ENCODE assay signal across 1 cellular context in the genomic region with DNA sequence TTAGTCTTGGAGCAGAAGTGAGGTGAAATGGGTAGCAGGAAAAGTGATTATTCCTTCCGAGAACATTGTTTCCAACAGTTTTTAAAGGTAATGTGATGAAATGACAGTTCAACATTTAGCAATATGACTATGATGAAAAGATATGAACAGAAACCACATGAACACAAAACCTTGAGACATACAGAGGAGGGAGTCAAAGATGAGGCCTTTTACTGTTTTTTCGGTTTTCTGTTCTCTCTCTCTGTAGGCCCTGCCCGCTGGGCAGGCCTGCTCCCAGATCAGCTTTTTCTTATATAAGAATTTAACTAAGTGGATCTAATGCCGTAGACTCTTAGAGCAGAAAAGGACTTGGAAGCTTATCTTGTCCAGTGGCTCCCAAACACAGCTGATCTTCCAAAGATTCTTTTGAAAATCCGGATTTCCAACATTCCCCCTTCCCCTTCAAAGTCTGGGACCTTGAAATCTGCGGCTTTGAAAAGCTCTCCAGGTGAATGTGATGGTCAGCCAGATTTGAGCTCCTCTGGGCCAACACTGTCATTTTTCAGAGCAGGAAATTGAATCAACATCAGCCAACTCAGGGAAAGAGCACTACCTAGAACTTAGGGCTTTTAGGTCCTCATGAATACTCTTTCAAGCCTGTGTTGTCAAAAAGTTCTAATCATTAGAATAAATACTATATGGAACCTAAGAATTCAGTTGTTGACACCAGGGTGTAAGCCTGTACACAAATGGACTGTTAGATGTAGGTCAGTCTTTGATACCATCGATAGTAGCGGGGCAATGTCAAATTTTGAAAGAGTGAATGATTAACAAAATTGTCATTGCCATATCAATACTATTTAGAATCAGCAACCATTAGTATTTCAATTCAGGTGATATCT.
TF ChIP-seq lines count a peak whose summit lies in the region.

No MANE protein-coding gene starts in this region.

TF ChIP-seq in K562, 482 proteins besides CTCF, POLR2A, EP300 and RAD21 (continued from another document):
- TF ChIP-seq CEBPG (CRISPR knock-in tag; IDR thresholded peaks at IDR 0.05) (peak; percentile 69), CEBPG (tag; conservative IDR thresholded peaks at IDR 0.05 in 1 of 2, IDR thresholded peaks at IDR 0.05 in 1 of 2) (peak; percentile 89 to 90), GTF2A2 (tag; IDR thresholded peaks at IDR 0.05) (no peak), L3MBTL2 (IDR thresholded peaks at IDR 0.05) (peak; percentile 45), MECOM (CRISPR knock-in tag; IDR thresholded peaks at IDR 0.05) (0 out of 2 replicates have a peak, but pooled peaks have one; percentile 0), ZNF197 (CRISPR knock-in tag; IDR thresholded peaks at IDR 0.05; ENCODE audit: low read depth) (no peak), SPI1 (IDR thresholded peaks at IDR 0.05; ENCODE audit: borderline replicate concordance, low read depth, low read length) (no peak), ZNF589 (CRISPR knock-in tag; IDR thresholded peaks at IDR 0.05; ENCODE audit: low read depth) (0 out of 2 replicates have a peak, but pooled peaks have one; percentile 13), CEBPB (tag; IDR thresholded peaks at IDR 0.05) (peak; percentile 69), ZNF165 (CRISPR knock-in tag; IDR thresholded peaks at IDR 0.05; ENCODE audit: borderline replicate concordance) (no peak)
- TF ChIP-seq, protein P1, sequence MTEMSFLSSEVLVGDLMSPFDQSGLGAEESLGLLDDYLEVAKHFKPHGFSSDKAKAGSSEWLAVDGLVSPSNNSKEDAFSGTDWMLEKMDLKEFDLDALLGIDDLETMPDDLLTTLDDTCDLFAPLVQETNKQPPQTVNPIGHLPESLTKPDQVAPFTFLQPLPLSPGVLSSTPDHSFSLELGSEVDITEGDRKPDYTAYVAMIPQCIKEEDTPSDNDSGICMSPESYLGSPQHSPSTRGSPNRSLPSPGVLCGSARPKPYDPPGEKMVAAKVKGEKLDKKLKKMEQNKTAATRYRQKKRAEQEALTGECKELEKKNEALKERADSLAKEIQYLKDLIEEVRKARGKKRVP (CRISPR knock-in tag; IDR thresholded peaks at IDR 0.05) = peak; percentile 49; the same call in 1 of the 2 replicates
- TF ChIP-seq, protein P2, sequence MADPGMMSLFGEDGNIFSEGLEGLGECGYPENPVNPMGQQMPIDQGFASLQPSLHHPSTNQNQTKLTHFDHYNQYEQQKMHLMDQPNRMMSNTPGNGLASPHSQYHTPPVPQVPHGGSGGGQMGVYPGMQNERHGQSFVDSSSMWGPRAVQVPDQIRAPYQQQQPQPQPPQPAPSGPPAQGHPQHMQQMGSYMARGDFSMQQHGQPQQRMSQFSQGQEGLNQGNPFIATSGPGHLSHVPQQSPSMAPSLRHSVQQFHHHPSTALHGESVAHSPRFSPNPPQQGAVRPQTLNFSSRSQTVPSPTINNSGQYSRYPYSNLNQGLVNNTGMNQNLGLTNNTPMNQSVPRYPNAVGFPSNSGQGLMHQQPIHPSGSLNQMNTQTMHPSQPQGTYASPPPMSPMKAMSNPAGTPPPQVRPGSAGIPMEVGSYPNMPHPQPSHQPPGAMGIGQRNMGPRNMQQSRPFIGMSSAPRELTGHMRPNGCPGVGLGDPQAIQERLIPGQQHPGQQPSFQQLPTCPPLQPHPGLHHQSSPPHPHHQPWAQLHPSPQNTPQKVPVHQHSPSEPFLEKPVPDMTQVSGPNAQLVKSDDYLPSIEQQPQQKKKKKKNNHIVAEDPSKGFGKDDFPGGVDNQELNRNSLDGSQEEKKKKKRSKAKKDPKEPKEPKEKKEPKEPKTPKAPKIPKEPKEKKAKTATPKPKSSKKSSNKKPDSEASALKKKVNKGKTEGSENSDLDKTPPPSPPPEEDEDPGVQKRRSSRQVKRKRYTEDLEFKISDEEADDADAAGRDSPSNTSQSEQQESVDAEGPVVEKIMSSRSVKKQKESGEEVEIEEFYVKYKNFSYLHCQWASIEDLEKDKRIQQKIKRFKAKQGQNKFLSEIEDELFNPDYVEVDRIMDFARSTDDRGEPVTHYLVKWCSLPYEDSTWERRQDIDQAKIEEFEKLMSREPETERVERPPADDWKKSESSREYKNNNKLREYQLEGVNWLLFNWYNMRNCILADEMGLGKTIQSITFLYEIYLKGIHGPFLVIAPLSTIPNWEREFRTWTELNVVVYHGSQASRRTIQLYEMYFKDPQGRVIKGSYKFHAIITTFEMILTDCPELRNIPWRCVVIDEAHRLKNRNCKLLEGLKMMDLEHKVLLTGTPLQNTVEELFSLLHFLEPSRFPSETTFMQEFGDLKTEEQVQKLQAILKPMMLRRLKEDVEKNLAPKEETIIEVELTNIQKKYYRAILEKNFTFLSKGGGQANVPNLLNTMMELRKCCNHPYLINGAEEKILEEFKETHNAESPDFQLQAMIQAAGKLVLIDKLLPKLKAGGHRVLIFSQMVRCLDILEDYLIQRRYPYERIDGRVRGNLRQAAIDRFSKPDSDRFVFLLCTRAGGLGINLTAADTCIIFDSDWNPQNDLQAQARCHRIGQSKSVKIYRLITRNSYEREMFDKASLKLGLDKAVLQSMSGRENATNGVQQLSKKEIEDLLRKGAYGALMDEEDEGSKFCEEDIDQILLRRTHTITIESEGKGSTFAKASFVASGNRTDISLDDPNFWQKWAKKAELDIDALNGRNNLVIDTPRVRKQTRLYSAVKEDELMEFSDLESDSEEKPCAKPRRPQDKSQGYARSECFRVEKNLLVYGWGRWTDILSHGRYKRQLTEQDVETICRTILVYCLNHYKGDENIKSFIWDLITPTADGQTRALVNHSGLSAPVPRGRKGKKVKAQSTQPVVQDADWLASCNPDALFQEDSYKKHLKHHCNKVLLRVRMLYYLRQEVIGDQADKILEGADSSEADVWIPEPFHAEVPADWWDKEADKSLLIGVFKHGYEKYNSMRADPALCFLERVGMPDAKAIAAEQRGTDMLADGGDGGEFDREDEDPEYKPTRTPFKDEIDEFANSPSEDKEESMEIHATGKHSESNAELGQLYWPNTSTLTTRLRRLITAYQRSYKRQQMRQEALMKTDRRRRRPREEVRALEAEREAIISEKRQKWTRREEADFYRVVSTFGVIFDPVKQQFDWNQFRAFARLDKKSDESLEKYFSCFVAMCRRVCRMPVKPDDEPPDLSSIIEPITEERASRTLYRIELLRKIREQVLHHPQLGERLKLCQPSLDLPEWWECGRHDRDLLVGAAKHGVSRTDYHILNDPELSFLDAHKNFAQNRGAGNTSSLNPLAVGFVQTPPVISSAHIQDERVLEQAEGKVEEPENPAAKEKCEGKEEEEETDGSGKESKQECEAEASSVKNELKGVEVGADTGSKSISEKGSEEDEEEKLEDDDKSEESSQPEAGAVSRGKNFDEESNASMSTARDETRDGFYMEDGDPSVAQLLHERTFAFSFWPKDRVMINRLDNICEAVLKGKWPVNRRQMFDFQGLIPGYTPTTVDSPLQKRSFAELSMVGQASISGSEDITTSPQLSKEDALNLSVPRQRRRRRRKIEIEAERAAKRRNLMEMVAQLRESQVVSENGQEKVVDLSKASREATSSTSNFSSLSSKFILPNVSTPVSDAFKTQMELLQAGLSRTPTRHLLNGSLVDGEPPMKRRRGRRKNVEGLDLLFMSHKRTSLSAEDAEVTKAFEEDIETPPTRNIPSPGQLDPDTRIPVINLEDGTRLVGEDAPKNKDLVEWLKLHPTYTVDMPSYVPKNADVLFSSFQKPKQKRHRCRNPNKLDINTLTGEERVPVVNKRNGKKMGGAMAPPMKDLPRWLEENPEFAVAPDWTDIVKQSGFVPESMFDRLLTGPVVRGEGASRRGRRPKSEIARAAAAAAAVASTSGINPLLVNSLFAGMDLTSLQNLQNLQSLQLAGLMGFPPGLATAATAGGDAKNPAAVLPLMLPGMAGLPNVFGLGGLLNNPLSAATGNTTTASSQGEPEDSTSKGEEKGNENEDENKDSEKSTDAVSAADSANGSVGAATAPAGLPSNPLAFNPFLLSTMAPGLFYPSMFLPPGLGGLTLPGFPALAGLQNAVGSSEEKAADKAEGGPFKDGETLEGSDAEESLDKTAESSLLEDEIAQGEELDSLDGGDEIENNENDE (IDR thresholded peaks at IDR 0.05; ENCODE audit: low read depth, low read length) = no peak
- TF ChIP-seq, protein P3, sequence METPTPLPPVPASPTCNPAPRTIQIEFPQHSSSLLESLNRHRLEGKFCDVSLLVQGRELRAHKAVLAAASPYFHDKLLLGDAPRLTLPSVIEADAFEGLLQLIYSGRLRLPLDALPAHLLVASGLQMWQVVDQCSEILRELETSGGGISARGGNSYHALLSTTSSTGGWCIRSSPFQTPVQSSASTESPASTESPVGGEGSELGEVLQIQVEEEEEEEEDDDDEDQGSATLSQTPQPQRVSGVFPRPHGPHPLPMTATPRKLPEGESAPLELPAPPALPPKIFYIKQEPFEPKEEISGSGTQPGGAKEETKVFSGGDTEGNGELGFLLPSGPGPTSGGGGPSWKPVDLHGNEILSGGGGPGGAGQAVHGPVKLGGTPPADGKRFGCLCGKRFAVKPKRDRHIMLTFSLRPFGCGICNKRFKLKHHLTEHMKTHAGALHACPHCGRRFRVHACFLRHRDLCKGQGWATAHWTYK (CRISPR knock-in tag; IDR thresholded peaks at IDR 0.05) = no peak
